ENCODE assay signal across 24 cellular contexts in genomic region chr19:28435551-28436261, GRCh38.
DNase-seq lines count a peak whose midpoint lies in the region; ATAC-seq and TF ChIP-seq lines count a peak whose summit lies in the region.
"Had no signal": no experiment of that assay in that cellular context is flagged by ENCODE, and none has a peak within 500 bp of the region (broad histone marks: within the 10 kb centered on the region; RNA-seq: fewer than 3 reads in every experiment).

No MANE protein-coding gene starts in this region.

- no peaks in the 10 kb centered on the region for H4K20me1 ChIP-seq in OCI-LY7 (ENCODE audit: insufficient read depth, low read length)

- peak overlapping the region in 1 of 12 donors; percentile 13 for H3K27ac ChIP-seq in heart left ventricle
- peak overlapping the region; percentile 83 for H3K27ac ChIP-seq in OCI-LY7 (ENCODE audit: low read depth, low read length, poor library complexity, severe bottlenecking)
- H3K27ac ChIP-seq in thymus (ENCODE audit: low read depth), result peak overlapping the region; percentile 59
- H3K27ac ChIP-seq: brain microvascular endothelial cell, PC-9, prostate gland, SJCRH30, stomach had no signal

- no peak for TF ChIP-seq CTCF in heart left ventricle (IDR thresholded peaks at IDR 0.05)
- no peak for TF ChIP-seq CTCF in OCI-LY7 (conservative IDR thresholded peaks at IDR 0.05; ENCODE audit: low read length)

- peak in 3 of 4 donors; percentile 38 to 80 (median 69) for ATAC-seq in heart left ventricle
- no peak for ATAC-seq in Right ventricle myocardium inferior
- ATAC-seq in left ventricle myocardium superior, result peak; percentile 47
- ATAC-seq in GM18909 (IDR thresholded peaks at IDR 0.05; ENCODE audit: poor library complexity, unreplicated experiment), result no peak
- ATAC-seq in GM19324 (IDR thresholded peaks at IDR 0.05; ENCODE audit: low FRiP score, unreplicated experiment), result no peak
- ATAC-seq: activated naive CD8-positive, alpha-beta T cell treated with anti-CD3 and anti-CD28 coated beads, Interleukin-2, amount 50 U/mL, for 24 hours had no signal

- H3K9me2 ChIP-seq in OCI-LY7 (ENCODE audit: insufficient read depth, low read length), result no peaks in the 10 kb centered on the region

- no TSS peak for BruUV-seq in OCI-LY7 (replicated peaks; lab: Mats Ljungman, UMichigan)

- no peak overlapping the region for H3K4me3 ChIP-seq in heart left ventricle
- no peak overlapping the region for H3K4me3 ChIP-seq in OCI-LY7 (ENCODE audit: low read depth, low read length, poor library complexity, severe bottlenecking)
- H3K4me3 ChIP-seq in thymus (ENCODE audit: low read length), result no peak overlapping the region
- H3K4me3 ChIP-seq: PC-9, prostate gland, SJCRH30, smooth muscle cell, stomach, transverse colon had no signal

- H3K4me2 ChIP-seq in OCI-LY7 (ENCODE audit: low read length), result peak overlapping the region; percentile 54
- H3K4me2 ChIP-seq: PC-9, smooth muscle cell had no signal

- peak overlapping the region; percentile 26; the same call in 1 of the 2 replicates for H2AFZ ChIP-seq in OCI-LY7 (ENCODE audit: low read length)
- H2AFZ ChIP-seq: PC-9 had no signal

- H3K9me3 ChIP-seq in heart left ventricle (no peaks in the 10 kb centered on the region), OCI-LY7 (ENCODE audit: low read length) (no peaks in the 10 kb centered on the region), thymus (ENCODE audit: control insufficient read depth) (no peaks in the 10 kb centered on the region)
- H3K9me3 ChIP-seq: BE2C, prostate gland, SJCRH30, stomach, transverse colon had no signal

- WGBS in heart left ventricle, 4 donors, result 47 to 64% (median 55%) methylated on average over 8 of the region's 8 CpGs
- 57% methylated on average over 8 of the region's 8 CpGs for WGBS in thymus

- H3K27me3 ChIP-seq in heart left ventricle, result no peaks in the 10 kb centered on the region
- no peaks in the 10 kb centered on the region for H3K27me3 ChIP-seq in thymus (ENCODE audit: control insufficient read depth, insufficient read depth)
- H3K27me3 ChIP-seq: BE2C, brain microvascular endothelial cell, stomach, transverse colon had no signal

- TF ChIP-seq POLR2A in heart left ventricle (IDR thresholded peaks at IDR 0.05), result no peak

- POLR2A ChIA-PET in OCI-LY7 (lab: Charles Lee), result interaction anchor here (0.6 to 0.9 kb wide), 2 partner anchors 43 to 109 kb away, joined by 3 to 4 read pairs; no protein-coding TSS in a partner anchor

- CTCF ChIA-PET in OCI-LY7 (lab: Charles Lee; ENCODE audit: unreplicated experiment), result interaction anchor here (1.3 kb wide), 1 partner anchor 198 kb away, joined by 3 read pairs; no protein-coding TSS in a partner anchor

- H3K79me2 ChIP-seq in OCI-LY7 (ENCODE audit: insufficient read depth, low read depth, low read length), result no peaks in the 10 kb centered on the region

- intact Hi-C loops in heart left ventricle (cut with DNase I) (no loop called here), Right ventricle myocardium inferior (cut with DNase I) (no loop called here), OCI-LY7 (cut with micrococcal nuclease; ENCODE audit: unreplicated experiment) (no loop called here), left ventricle myocardium superior (cut with micrococcal nuclease) (no loop called here)

- H3K4me1 ChIP-seq in heart left ventricle (peaks cover 0 to 8% (median 0%) of the 10 kb centered on the region in 12 donors), OCI-LY7 (ENCODE audit: insufficient read depth, low read length, poor library complexity, severe bottlenecking) (peaks cover 35% of the 10 kb centered on the region), thymus (ENCODE audit: control insufficient read depth, insufficient read depth, low read length) (peaks cover 22% of the 10 kb centered on the region)
- H3K4me1 ChIP-seq: BE2C, prostate gland, SJCRH30, stomach had no signal

- DNase-seq in heart left ventricle (no peak), Right ventricle myocardium inferior (ENCODE audit: missing footprints) (no peak), OCI-LY7 (ENCODE audit: low spot score) (peak; percentile 54), left ventricle myocardium superior (no peak), NCI-H446 (lab: John Stamatoyannopoulos, UW) (no peak)
- DNase-seq: activated CD4-positive, alpha-beta memory T cell treated with anti-CD3 and anti-CD28 coated beads, Interleukin-2, amount 10 ng/mL, durations not matched to agents 7 days and 5 days; activated effector memory CD4-positive, alpha-beta T cell treated with anti-CD3 and anti-CD28 coated beads, Interleukin-2, amount 50 U/mL, for 16 hours; activated naive CD8-positive, alpha-beta T cell treated with anti-CD3 and anti-CD28 coated beads, Interleukin-2, amount 50 U/mL, for 24 hours; BE2C; brain microvascular endothelial cell; cortex of kidney; Kasumi-1; kidney glomerular epithelial cell; NCI-H2081; PC-9; SJCRH30; stimulated activated CD4-positive, alpha-beta T cell treated with anti-CD3 and anti-CD28 coated beads, Interleukin-4, amount 100 ng/mL, for 1 hour; stomach had no signal

- H3K36me3 ChIP-seq in heart left ventricle (no peaks in the 10 kb centered on the region), OCI-LY7 (ENCODE audit: insufficient read depth, low read length) (no peaks in the 10 kb centered on the region), thymus (ENCODE audit: control insufficient read depth, insufficient read depth) (no peaks in the 10 kb centered on the region)
- H3K36me3 ChIP-seq: BE2C, brain microvascular endothelial cell, prostate gland, SJCRH30, stomach, transverse colon had no signal

Comparison
In these comparisons a context has a peak if more than half of its experiments do, and no peak if none do; other contexts are left out.
1. ATAC-seq: peak in heart left ventricle (3 of 4) and left ventricle myocardium superior (single experiment); none in Right ventricle myocardium inferior (single experiment), GM18909 (single experiment) and GM19324 (single experiment).